Comparison of ENCODE assay signal across 14 cellular contexts in the genomic region with DNA sequence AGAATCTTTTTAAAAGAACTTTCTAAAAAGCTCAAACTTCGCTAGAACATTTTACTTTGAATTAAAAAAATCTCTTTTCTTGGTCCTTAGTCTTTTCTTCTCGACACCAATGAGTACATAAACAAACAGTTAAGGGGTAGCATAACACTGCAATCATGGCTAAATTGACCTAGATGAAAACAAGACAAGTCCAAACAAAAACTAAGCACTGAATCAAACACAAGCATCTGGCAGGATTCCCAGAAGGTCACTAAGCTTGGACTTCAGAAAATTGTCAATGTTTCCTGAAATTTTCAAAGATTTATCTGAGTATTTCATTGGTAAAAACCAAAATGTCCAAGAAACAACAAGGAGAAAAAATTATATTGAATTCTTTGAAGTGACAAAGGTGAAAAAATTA. TPM values are rescaled to one million over a fixed set of nuclear protein-coding genes. Genes with fewer than 3 reads are reported as not detected.
DNase-seq lines count a peak whose midpoint lies in the region; ATAC-seq, FAIRE-seq and TF ChIP-seq lines count a peak whose summit lies in the region.
"Had no signal": no experiment of that assay in that cellular context is flagged by ENCODE, and none has a peak within 500 bp of the region (broad histone marks: within the 10 kb centered on the region; RNA-seq: fewer than 3 reads in every experiment).

No MANE protein-coding gene starts in this region.

- TF ChIP-seq EP300 in HepG2 (IDR thresholded peaks at IDR 0.05; ENCODE audit: low read depth in 2 of 2, low read length in 2 of 2) (no peak), HepG2 (CRISPR knock-in tag; IDR thresholded peaks at IDR 0.05; ENCODE audit: borderline replicate concordance) (no peak)

- TF ChIP-seq POLR2A in right lobe of liver (IDR thresholded peaks at IDR 0.05) (no peak), HepG2 (IDR thresholded peaks at IDR 0.05; ENCODE audit: insufficient read depth in 1 of 2, low read depth in 2 of 2, low read length in 2 of 2) (no peak)

- H3K27ac ChIP-seq in right lobe of liver: no peak overlapping the region
- no peak overlapping the region for H3K27ac ChIP-seq in HepG2 (ENCODE audit: extremely low read length, insufficient read depth, low read length)

- FAIRE-seq in HepG2 (lab: Jason Lieb, UNC) (no peak), bronchial epithelial cell (lab: Jason Lieb, UNC) (no peak), D721Med (lab: Jason Lieb, UNC) (no peak)

- no peak overlapping the region for H3K4me3 ChIP-seq in right lobe of liver
- H3K4me3 ChIP-seq in HepG2 (replicated peaks in 1 of 3; ENCODE audit: insufficient read depth in 1 of 3, low read depth in 2 of 3, low read length in 3 of 3): no peak overlapping the region
- no peak overlapping the region for H3K4me3 ChIP-seq in bronchial epithelial cell (ENCODE audit: low read depth, low read length)

- H3K9ac ChIP-seq in HepG2 (ENCODE audit: insufficient read depth, low read depth, low read length): no peak overlapping the region

- H3K27me3 ChIP-seq in right lobe of liver (no peaks in the 10 kb centered on the region), HepG2 (ENCODE audit: control insufficient read depth in 1 of 2, insufficient read depth in 2 of 2, low read length in 2 of 2) (peaks cover 0 to 6% of the 10 kb centered on the region in 2 experiments; a peak in 1 of 5 replicates), bronchial epithelial cell (ENCODE audit: control insufficient read depth, insufficient read depth, low read length) (no peaks in the 10 kb centered on the region)

- no peak overlapping the region for H3K27ac Mint-ChIP-seq in T-cell
- H3K27ac Mint-ChIP-seq: activated naive CD4-positive, alpha-beta T cell treated with anti-CD3 and anti-CD28 coated beads, Interleukin-2, amount 50 U/mL, for 72 hours had no signal

- no peak overlapping the region for H2AFZ ChIP-seq in HepG2 (ENCODE audit: low read length)

- H3K4me2 ChIP-seq in HepG2 (ENCODE audit: low read depth, low read length): no peak overlapping the region

- no peaks in the 10 kb centered on the region for H3K4me1 ChIP-seq in right lobe of liver
- H3K4me1 ChIP-seq in HepG2 (ENCODE audit: insufficient read depth, low read length): 0 out of 2 replicates have a peak, but pooled peaks cover 3% of the 10 kb centered on the region

- no peaks in the 10 kb centered on the region for H3K9me3 Mint-ChIP-seq in T-cell
- H3K9me3 Mint-ChIP-seq: activated naive CD4-positive, alpha-beta T cell treated with anti-CD3 and anti-CD28 coated beads, Interleukin-2, amount 50 U/mL, for 72 hours had no signal

- ATAC-seq in right lobe of liver: peak in 3 of 4 donors; percentile 49 to 55 (median 51)
- ATAC-seq in HepG2: no peak
- ATAC-seq in left lobe of liver: peak; percentile 52
- ATAC-seq in T-cell (replicated peaks in 1 of 4): no peak
- no peak for ATAC-seq in HG03175 (IDR thresholded peaks at IDR 0.05; ENCODE audit: unreplicated experiment)
- no peak for ATAC-seq in SK-N-SH treated with all-trans-retinoic acid at 6 μM for 48 hours
- ATAC-seq: activated naive CD4-positive, alpha-beta T cell treated with anti-CD3 and anti-CD28 coated beads, Interleukin-2, amount 50 U/mL, for 72 hours; esophagus mucosa; PC-3 had no signal

- WGBS in right lobe of liver (ENCODE audit: insufficient coverage, low coverage, low lambda C conversion rate, missing lambda C conversion rate): 17% methylated on average over 2 of the region's 2 CpGs
- WGBS in HepG2 (ENCODE audit: low lambda C conversion rate): 1% methylated on average over 2 of the region's 2 CpGs

- in situ Hi-C loops in HepG2 (cut with HindIII; ENCODE audit: extremely low pct_ligation_motif_present, low pct_unique_long_range_greater_than_20kb): no loop called here

- intact Hi-C loops in right lobe of liver (cut with DNase I) (no loop called here), HepG2 (cut with micrococcal nuclease; ENCODE audit: unreplicated experiment) (no loop called here)

- POLR2A ChIA-PET in HepG2 (lab: Yijun Ruan, JAX) (no interaction called here), T-cell (lab: Charles Lee) (no interaction called here)

- H3K36me3 ChIP-seq in right lobe of liver (no peaks in the 10 kb centered on the region), HepG2 (replicated peaks in 1 of 2; ENCODE audit: control insufficient read depth in 1 of 2, insufficient read depth in 2 of 2, low read length in 2 of 2) (no peaks in the 10 kb centered on the region), bronchial epithelial cell (ENCODE audit: control insufficient read depth, insufficient read depth, low read length) (no peaks in the 10 kb centered on the region)

- H3K4me1 Mint-ChIP-seq in T-cell: no peaks in the 10 kb centered on the region

- DNase-seq in right lobe of liver (no peak), HepG2 (ENCODE audit: low spot score) (no peak), bronchial epithelial cell (ENCODE audit: low read depth) (peak; percentile 85), left lobe of liver (ENCODE audit: low spot score) (no peak), T-cell (no peak), D721Med (ENCODE audit: insufficient read length, low spot score) (no peak)
- DNase-seq: activated CD8-positive, alpha-beta memory T cell treated with anti-CD3 and anti-CD28 coated beads, Interleukin-2, amount 50 U/mL, for 48 hours; Calu3; NCI-H2107; PC-3 had no signal

- no peak overlapping the region for H3K4me3 Mint-ChIP-seq in T-cell

- H3K9me3 ChIP-seq in right lobe of liver: no peaks in the 10 kb centered on the region
- no peaks in the 10 kb centered on the region for H3K9me3 ChIP-seq in HepG2 (ENCODE audit: low read length)

- H4K20me1 ChIP-seq in HepG2 (ENCODE audit: insufficient read depth, low read length): no peaks in the 10 kb centered on the region

- H3K36me3 Mint-ChIP-seq in T-cell: no peaks in the 10 kb centered on the region
- H3K36me3 Mint-ChIP-seq: activated naive CD4-positive, alpha-beta T cell treated with anti-CD3 and anti-CD28 coated beads, Interleukin-2, amount 50 U/mL, for 72 hours had no signal

- no peaks in the 10 kb centered on the region for H3K79me2 ChIP-seq in HepG2 (ENCODE audit: insufficient read depth, low read length)

- no peak for TF ChIP-seq RAD21 in HepG2 (CRISPR knock-in tag; IDR thresholded peaks at IDR 0.05)

- TF ChIP-seq CTCF in right lobe of liver (IDR thresholded peaks at IDR 0.05) (no peak), HepG2 (CRISPR knock-in tag; IDR thresholded peaks at IDR 0.05) (no peak), bronchial epithelial cell (IDR thresholded peaks at IDR 0.05; ENCODE audit: insufficient read depth, low read length, severe bottlenecking) (no peak), D721Med (IDR thresholded peaks at IDR 0.05; ENCODE audit: insufficient read depth, missing control alignments) (no peak)

- no TSS peak for BruUV-seq in HepG2 (replicated peaks; lab: Mats Ljungman, UMichigan)

- no peaks in the 10 kb centered on the region for H3K27me3 Mint-ChIP-seq in T-cell

- CTCF ChIA-PET in HepG2 (lab: Yijun Ruan, JAX; ENCODE audit: low intra/inter-chr PET ratio, low total read pairs): no interaction called here
- CTCF ChIA-PET in T-cell (lab: Charles Lee): no interaction called here

TF ChIP-seq in HepG2, 621 proteins besides CTCF, POLR2A, EP300 and RAD21 (continues in another document):
- no peak for TF ChIP-seq ZNF879 (CRISPR knock-in tag; IDR thresholded peaks at IDR 0.05)
- TF ChIP-seq KAT2B (IDR thresholded peaks at IDR 0.05; ENCODE audit: borderline replicate concordance, low read depth, low read length): no peak
- TF ChIP-seq NR1H2 (CRISPR knock-in tag; IDR thresholded peaks at IDR 0.05; ENCODE audit: borderline replicate concordance, low read depth): no peak

TF ChIP-seq in SK-N-SH treated with all-trans-retinoic acid at 6 μM for 48 hours, 23 proteins besides CTCF, POLR2A, EP300 and RAD21 (continues in another document):
- TF ChIP-seq, protein P1, sequence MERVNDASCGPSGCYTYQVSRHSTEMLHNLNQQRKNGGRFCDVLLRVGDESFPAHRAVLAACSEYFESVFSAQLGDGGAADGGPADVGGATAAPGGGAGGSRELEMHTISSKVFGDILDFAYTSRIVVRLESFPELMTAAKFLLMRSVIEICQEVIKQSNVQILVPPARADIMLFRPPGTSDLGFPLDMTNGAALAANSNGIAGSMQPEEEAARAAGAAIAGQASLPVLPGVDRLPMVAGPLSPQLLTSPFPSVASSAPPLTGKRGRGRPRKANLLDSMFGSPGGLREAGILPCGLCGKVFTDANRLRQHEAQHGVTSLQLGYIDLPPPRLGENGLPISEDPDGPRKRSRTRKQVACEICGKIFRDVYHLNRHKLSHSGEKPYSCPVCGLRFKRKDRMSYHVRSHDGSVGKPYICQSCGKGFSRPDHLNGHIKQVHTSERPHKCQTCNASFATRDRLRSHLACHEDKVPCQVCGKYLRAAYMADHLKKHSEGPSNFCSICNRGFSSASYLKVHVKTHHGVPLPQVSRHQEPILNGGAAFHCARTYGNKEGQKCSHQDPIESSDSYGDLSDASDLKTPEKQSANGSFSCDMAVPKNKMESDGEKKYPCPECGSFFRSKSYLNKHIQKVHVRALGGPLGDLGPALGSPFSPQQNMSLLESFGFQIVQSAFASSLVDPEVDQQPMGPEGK (CRISPR knock-in tag; IDR thresholded peaks at IDR 0.05; ENCODE audit: borderline replicate concordance): no peak
- TF ChIP-seq RARB (CRISPR knock-in tag; IDR thresholded peaks at IDR 0.05): no peak

RNA-seq across cellular contexts. Expression of gene COL21A1, which starts 5.0 kb away (rescaled TPM):
- total RNA-seq in right lobe of liver: under 1 TPM; 0.11 to 0.73 (median 0.50) TPM
- not detected in 2 replicates for total RNA-seq in HepG2 (2016; rRNA removed; fragmentation: Illumina TruSeq; extraction: Trizol)
- total RNA-seq in HepG2 (2016; cell fraction: cytosol; rRNA removed; fragmentation: Illumina TruSeq; extraction: Trizol; ENCODE audit: low read depth): not detected in 2 replicates
- 0.15 TPM in 1 of 2 replicates, not detected in the other for total RNA-seq in HepG2 (2016; cell fraction: insoluble cytoplasmic fraction; rRNA removed; fragmentation: Illumina TruSeq; extraction: Trizol)
- total RNA-seq in HepG2 (2016; cell fraction: membrane; rRNA removed; fragmentation: Illumina TruSeq; extraction: Trizol): not detected in 2 replicates
- not detected in 2 replicates for total RNA-seq in HepG2 (2016; cell fraction: nucleus; rRNA removed; fragmentation: Illumina TruSeq; extraction: Trizol)
- polyA plus RNA-seq in HepG2 (2011; rRNA removed): 0.13 and 0.27 TPM in 2 replicates
- polyA plus RNA-seq in HepG2 (2011; cell fraction: cytosol; rRNA removed): 0.01 and 0.04 TPM in 2 replicates
- polyA plus RNA-seq in HepG2 (2011; cell fraction: nucleus; rRNA removed): 0.21 and 2.0 TPM in 2 replicates
- 0.04 and 0.11 TPM in 2 replicates for polyA plus RNA-seq in HepG2 (2012)
- not detected in 2 replicates for polyA plus RNA-seq in HepG2 (2016; cell fraction: cytosol; fragmentation: Illumina TruSeq; extraction: Trizol; ENCODE audit: low read depth)
- not detected in 2 replicates for polyA plus RNA-seq in HepG2 (2016; cell fraction: insoluble cytoplasmic fraction; fragmentation: Illumina TruSeq; extraction: Trizol; ENCODE audit: low read depth)
- polyA plus RNA-seq in HepG2 (2016; cell fraction: membrane; fragmentation: Illumina TruSeq; extraction: Trizol; ENCODE audit: low read depth): not detected in 2 replicates
- polyA plus RNA-seq in HepG2 (2016; cell fraction: nucleus; fragmentation: Illumina TruSeq; extraction: Trizol; ENCODE audit: insufficient read depth, low read depth): not detected in 2 replicates
- not detected in 2 replicates for polyA minus RNA-seq in HepG2 (2011; rRNA and poly(A)+ RNA removed; ENCODE audit: low replicate concordance)
- not detected in 2 replicates for polyA minus RNA-seq in HepG2 (2011; cell fraction: cytosol; rRNA and poly(A)+ RNA removed)
- polyA minus RNA-seq in HepG2 (2011; cell fraction: nucleus; rRNA and poly(A)+ RNA removed): 0.25 and 0.77 TPM in 2 replicates
- total RNA-seq in bronchial epithelial cell: 8.2 and 18.6 TPM in 2 replicates
- 0.43 TPM for total RNA-seq in left lobe of liver
- total RNA-seq in T-cell: not detected
- total RNA-seq: activated naive CD4-positive, alpha-beta T cell treated with anti-CD3 and anti-CD28 coated beads, Interleukin-2, amount 50 U/mL, for 72 hours had no signal

Comparison
In these comparisons a context has a peak if more than half of its experiments do, and no peak if none do; other contexts are left out.
1. ATAC-seq: peak in right lobe of liver (3 of 4) and left lobe of liver (single experiment); none in HepG2 (single experiment), T-cell (0 of 4), HG03175 (single experiment) and SK-N-SH treated with all-trans-retinoic acid at 6 μM for 48 hours (single experiment).